Comparison of ENCODE assay signal across 10 cellular contexts in genomic region chr18:51032193-51032592, GRCh38. TPM values are rescaled to one million over a fixed set of nuclear protein-coding genes. Genes with fewer than 3 reads are reported as not detected.
DNase-seq lines count a peak whose midpoint lies in the region; ATAC-seq and TF ChIP-seq lines count a peak whose summit lies in the region.
"Had no signal": no experiment of that assay in that cellular context is flagged by ENCODE, and none has a peak within 500 bp of the region (broad histone marks: within the 10 kb centered on the region; RNA-seq: fewer than 3 reads in every experiment).

No MANE protein-coding gene starts in this region.

- H2BK15ac ChIP-seq in IMR-90 (ENCODE audit: low read depth, low read length), result no peak overlapping the region

- DNase-seq in BE2C, result no peak
- DNase-seq in IMR-90, result no peak
- DNase-seq in natural killer cell treated with Interleukin-12 subunit alpha and Interleukin-12 subunit beta and Interleukin-15 and Interleukin-18, amount 100 ng/mL, for 72 hours (ENCODE audit: low spot score), result no peak
- DNase-seq in NCI-H146 (lab: John Stamatoyannopoulos, UW), result no peak
- no peak for DNase-seq in germinal center (ENCODE audit: low spot score)
- DNase-seq: NCI-H1930; stimulated activated CD4-positive, alpha-beta T cell treated with anti-CD3 and anti-CD28 coated beads, Interleukin-4, amount 100 ng/mL, for 4 hours had no signal

- H2AK5ac ChIP-seq in IMR-90 (ENCODE audit: low read depth, low read length), result no peak overlapping the region

- no peak overlapping the region for H4K5ac ChIP-seq in IMR-90 (ENCODE audit: low read depth, low read length)

- ATAC-seq in IMR-90 (ENCODE audit: low read depth) (no peak), HG02973 (IDR thresholded peaks at IDR 0.05; ENCODE audit: unreplicated experiment) (no peak), HG03108 (IDR thresholded peaks at IDR 0.05; ENCODE audit: unreplicated experiment) (no peak)
- ATAC-seq in natural killer cell treated with Interleukin-12 subunit alpha and Interleukin-12 subunit beta and Interleukin-15 and Interleukin-18, amount 100 ng/mL, for 72 hours, result no peak

- H3K14ac ChIP-seq in IMR-90 (replicated peaks; ENCODE audit: low read depth, low read length), result no peak overlapping the region

- in situ Hi-C loops in IMR-90 (cut with MboI; ENCODE audit: low sequenced_read_pairs), result loop anchor here (25.0 kb wide), 1 partner anchor 745 kb away; the partner anchor contains the start of genes CXXC1 and MBD1

- peak overlapping the region; percentile 95 for H3K4me2 ChIP-seq in IMR-90 (ENCODE audit: low read depth, low read length)

- H3K27me3 Mint-ChIP-seq in dendritic cell treated with granulocyte-macrophage colony-stimulating factor and Interleukin-4, amounts not matched to agents 40 ng/mL and 50 ng/mL, for 4 days, result no peaks in the 10 kb centered on the region
- no peaks in the 10 kb centered on the region for H3K27me3 Mint-ChIP-seq in natural killer cell treated with Interleukin-12 subunit alpha and Interleukin-12 subunit beta and Interleukin-15 and Interleukin-18, amount 100 ng/mL, for 72 hours

- dilution Hi-C loops in IMR-90 (cut with HindIII; ENCODE audit: low sequenced_read_pairs, unreplicated experiment), result no loop called here

- H3K36me3 Mint-ChIP-seq in dendritic cell treated with granulocyte-macrophage colony-stimulating factor and Interleukin-4, amounts not matched to agents 40 ng/mL and 50 ng/mL, for 4 days (ENCODE audit: low read depth), result peaks cover 29% of the 10 kb centered on the region
- H3K36me3 Mint-ChIP-seq in natural killer cell treated with Interleukin-12 subunit alpha and Interleukin-12 subunit beta and Interleukin-15 and Interleukin-18, amount 100 ng/mL, for 72 hours, result peaks cover 14% of the 10 kb centered on the region

- H3K27ac Mint-ChIP-seq in dendritic cell treated with granulocyte-macrophage colony-stimulating factor and Interleukin-4, amounts not matched to agents 40 ng/mL and 50 ng/mL, for 4 days, result no peak overlapping the region
- H3K27ac Mint-ChIP-seq in natural killer cell treated with Interleukin-12 subunit alpha and Interleukin-12 subunit beta and Interleukin-15 and Interleukin-18, amount 100 ng/mL, for 72 hours, result peak overlapping the region; percentile 55 to 86

- H3K4me1 ChIP-seq in BE2C, result no peaks in the 10 kb centered on the region
- H3K4me1 ChIP-seq in IMR-90 (ENCODE audit: control insufficient read depth, insufficient read depth, low read length), result peaks cover 12% of the 10 kb centered on the region

- H3K4me3 ChIP-seq in BE2C (ENCODE audit: low read depth, low read length), result peak overlapping the region; percentile 83
- no peak overlapping the region for H3K4me3 ChIP-seq in IMR-90 (ENCODE audit: insufficient read depth, low read depth, low read length)

- no peaks in the 10 kb centered on the region for H3K27me3 ChIP-seq in BE2C
- H3K27me3 ChIP-seq in IMR-90 (ENCODE audit: control insufficient read depth, insufficient read depth, low read length), result no peaks in the 10 kb centered on the region

- H2BK120ac ChIP-seq in IMR-90 (ENCODE audit: low read depth, low read length), result no peak overlapping the region

- no peak overlapping the region for H4K8ac ChIP-seq in IMR-90 (ENCODE audit: low read depth in 2 of 2, low read length in 2 of 2)

- no peak for TF ChIP-seq POLR2A in IMR-90 (IDR thresholded peaks at IDR 0.05; ENCODE audit: low read depth, low read length)

- POLR2A ChIA-PET in IMR-90 (lab: Charles Lee; ENCODE audit: unreplicated experiment), result no interaction called here

- H3K36me3 ChIP-seq in BE2C (no peaks in the 10 kb centered on the region), IMR-90 (ENCODE audit: control insufficient read depth, insufficient read depth, low read length) (peaks cover 3% of the 10 kb centered on the region)

- peaks cover 6% of the 10 kb centered on the region for H3K9me1 ChIP-seq in IMR-90 (ENCODE audit: insufficient read depth, low read length)

- BruUV-seq in IMR-90 (replicated peaks; lab: Mats Ljungman, UMichigan), result no TSS peak

- no CpG with 5 or more reads among the region's 5 CpGs for WGBS in IMR-90 (ENCODE audit: extremely low coverage in 2 of 2, insufficient read length in 1 of 2), 2 experiments

- peaks cover 61% of the 10 kb centered on the region for H4K20me1 ChIP-seq in IMR-90 (ENCODE audit: insufficient read depth, low read length)

- H3K9me3 ChIP-seq in BE2C, result no peaks in the 10 kb centered on the region
- H3K9me3 ChIP-seq in IMR-90 (ENCODE audit: control insufficient read depth, insufficient read depth, low read length), result no peaks in the 10 kb centered on the region

- no peak overlapping the region for H3K18ac ChIP-seq in IMR-90 (ENCODE audit: low read depth, low read length)

- CTCF ChIA-PET in IMR-90 (lab: Yijun Ruan, JAX), result interaction anchor here (1.6 kb wide), 1 partner anchor 212 kb away, joined by 3 read pairs; no protein-coding TSS in a partner anchor

- H2AK9ac ChIP-seq in IMR-90 (replicated peaks; ENCODE audit: low read depth, low read length, poor library complexity), result no peak overlapping the region

- H3K4ac ChIP-seq in IMR-90 (ENCODE audit: low read depth, low read length), result no peak overlapping the region

- TF ChIP-seq RAD21 in IMR-90 (IDR thresholded peaks at IDR 0.05; ENCODE audit: low read length), result no peak

- H3K27ac ChIP-seq in IMR-90 (ENCODE audit: insufficient read depth, low read length), result no peak overlapping the region

- TF ChIP-seq CTCF in BE2C (IDR thresholded peaks at IDR 0.05; ENCODE audit: low read depth, low read length) (no peak), IMR-90 (conservative IDR thresholded peaks at IDR 0.05; ENCODE audit: low read depth, low read length) (no peak)

- H3K23ac ChIP-seq in IMR-90 (ENCODE audit: low read depth, low read length), result peak overlapping the region; percentile 14; the same call in 1 of the 2 replicates

- H2BK20ac ChIP-seq in IMR-90 (ENCODE audit: low read depth, low read length), result no peak overlapping the region

- no peak overlapping the region for H3K56ac ChIP-seq in IMR-90 (ENCODE audit: extremely low read depth, insufficient read depth, low read length)

- H3K79me1 ChIP-seq in IMR-90 (ENCODE audit: low read depth in 1 of 2, low read length in 2 of 2), result peaks cover 22 to 46% of the 10 kb centered on the region in 2 experiments

- H3K4me1 Mint-ChIP-seq in dendritic cell treated with granulocyte-macrophage colony-stimulating factor and Interleukin-4, amounts not matched to agents 40 ng/mL and 50 ng/mL, for 4 days (ENCODE audit: low read depth), result peaks cover 57% of the 10 kb centered on the region
- H3K4me1 Mint-ChIP-seq in natural killer cell treated with Interleukin-12 subunit alpha and Interleukin-12 subunit beta and Interleukin-15 and Interleukin-18, amount 100 ng/mL, for 72 hours (ENCODE audit: low read depth in 2 of 2), result peaks cover 53 to 55% of the 10 kb centered on the region in 2 donors

- no peak overlapping the region for H2BK5ac ChIP-seq in IMR-90 (ENCODE audit: low read depth, low read length, poor library complexity, severe bottlenecking)

- H3K4me3 Mint-ChIP-seq in dendritic cell treated with granulocyte-macrophage colony-stimulating factor and Interleukin-4, amounts not matched to agents 40 ng/mL and 50 ng/mL, for 4 days, result peak overlapping the region; percentile 23
- H3K4me3 Mint-ChIP-seq in natural killer cell treated with Interleukin-12 subunit alpha and Interleukin-12 subunit beta and Interleukin-15 and Interleukin-18, amount 100 ng/mL, for 72 hours, result peak overlapping the region; percentile 98

- H3K9me3 Mint-ChIP-seq in dendritic cell treated with granulocyte-macrophage colony-stimulating factor and Interleukin-4, amounts not matched to agents 40 ng/mL and 50 ng/mL, for 4 days, result no peaks in the 10 kb centered on the region
- no peaks in the 10 kb centered on the region for H3K9me3 Mint-ChIP-seq in natural killer cell treated with Interleukin-12 subunit alpha and Interleukin-12 subunit beta and Interleukin-15 and Interleukin-18, amount 100 ng/mL, for 72 hours

- H4K91ac ChIP-seq in IMR-90 (ENCODE audit: insufficient read depth, low read depth, low read length), result no peak overlapping the region

- peak overlapping the region; percentile 24; the same call in 1 of the 2 replicates for H3K9ac ChIP-seq in IMR-90 (ENCODE audit: low read depth, low read length)

- intact Hi-C loops in IMR-90 (cut with micrococcal nuclease), result loop anchor here (5.0 kb wide), 3 partner anchors 155 to 215 kb away; partner anchors contain the start of genes ME2 and MEX3C
- intact Hi-C loops in dendritic cell treated with granulocyte-macrophage colony-stimulating factor and Interleukin-4, amounts not matched to agents 40 ng/mL and 50 ng/mL, for 4 days (cut with micrococcal nuclease), result loop anchor here (5.0 to 10.0 kb wide), 2 partner anchors 225 to 1537 kb away; partner anchors contain the start of gene RPL17

- no peak overlapping the region for H2AFZ ChIP-seq in IMR-90 (replicated peaks; ENCODE audit: low read length, poor library complexity)

TF ChIP-seq in IMR-90, 13 proteins besides CTCF, POLR2A, EP300 and RAD21 (continues in another document):
- TF ChIP-seq, protein P1, sequence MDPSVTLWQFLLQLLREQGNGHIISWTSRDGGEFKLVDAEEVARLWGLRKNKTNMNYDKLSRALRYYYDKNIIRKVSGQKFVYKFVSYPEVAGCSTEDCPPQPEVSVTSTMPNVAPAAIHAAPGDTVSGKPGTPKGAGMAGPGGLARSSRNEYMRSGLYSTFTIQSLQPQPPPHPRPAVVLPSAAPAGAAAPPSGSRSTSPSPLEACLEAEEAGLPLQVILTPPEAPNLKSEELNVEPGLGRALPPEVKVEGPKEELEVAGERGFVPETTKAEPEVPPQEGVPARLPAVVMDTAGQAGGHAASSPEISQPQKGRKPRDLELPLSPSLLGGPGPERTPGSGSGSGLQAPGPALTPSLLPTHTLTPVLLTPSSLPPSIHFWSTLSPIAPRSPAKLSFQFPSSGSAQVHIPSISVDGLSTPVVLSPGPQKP (IDR thresholded peaks at IDR 0.05; ENCODE audit: borderline replicate concordance, low read depth, low read length), result no peak
- TF ChIP-seq MAFK (IDR thresholded peaks at IDR 0.05; ENCODE audit: low read depth, low read length) (no peak), CHD1 (IDR thresholded peaks at IDR 0.05; ENCODE audit: low read depth, low read length) (no peak), RCOR1 (IDR thresholded peaks at IDR 0.05; ENCODE audit: insufficient replicate concordance, low read length) (no peak), MAZ (IDR thresholded peaks at IDR 0.05; ENCODE audit: borderline replicate concordance, low read depth, low read length) (no peak), MXI1 (IDR thresholded peaks at IDR 0.05; ENCODE audit: borderline replicate concordance, low read depth, low read length) (no peak), FOS (IDR thresholded peaks at IDR 0.05; ENCODE audit: low read depth, low read length) (no peak), SMC3 (IDR thresholded peaks at IDR 0.05; ENCODE audit: low read depth, low read length) (no peak)

RNA-seq across cellular contexts. Expression of gene SMAD4, which starts 2.2 kb away (rescaled TPM):
- polyA plus RNA-seq in BE2C (2012; ENCODE audit: insufficient read depth, insufficient read length, low read depth), result 30.0 TPM
- 145 and 194 TPM in 2 replicates for total RNA-seq in IMR-90 (2012; rRNA removed)
- 54.3 and 57.6 TPM in 2 replicates for polyA plus RNA-seq in IMR-90 (2012; rRNA removed)
- 20.5 and 29.9 TPM in 2 replicates for polyA plus RNA-seq in IMR-90 (2012; cell fraction: cytosol; rRNA removed)
- polyA plus RNA-seq in IMR-90 (2012; cell fraction: nucleus; rRNA removed; ENCODE audit: low replicate concordance), result 27.3 and 57.4 TPM in 2 replicates
- 10 to 100 TPM; 64.2 to 67.3 TPM for total RNA-seq in natural killer cell treated with Interleukin-12 subunit alpha and Interleukin-12 subunit beta and Interleukin-15 and Interleukin-18, amount 100 ng/mL, for 72 hours
